In genomic region chr22:38262051-38262795, GRCh38 we compare ENCODE assay signal across 8 cellular contexts. TPM values are rescaled to one million over a fixed set of nuclear protein-coding genes. Genes with fewer than 3 reads are reported as not detected.
DNase-seq lines count a peak whose midpoint lies in the region; ATAC-seq and TF ChIP-seq lines count a peak whose summit lies in the region.

No MANE protein-coding gene starts in this region.

- ATAC-seq in T-helper 17 cell (peak; percentile 46), left lobe of liver (peak; percentile 87), GM21367 (IDR thresholded peaks at IDR 0.05; ENCODE audit: unreplicated experiment) (no peak), HG02763 (IDR thresholded peaks at IDR 0.05; ENCODE audit: unreplicated experiment) (no peak)
- ATAC-seq in stimulated activated memory B cell treated with anti-CD40 and anti-IgM and Interleukin-4, amounts not matched to agents 10 μg/mL and 1 μg/mL and 100 μg/mL, for 72 hours = peak; percentile 71

- peaks cover 40% of the 10 kb centered on the region for H3K4me1 Mint-ChIP-seq in T-helper 17 cell
- peaks cover 49% of the 10 kb centered on the region for H3K4me1 Mint-ChIP-seq in stimulated activated memory B cell treated with anti-CD40 and anti-IgM and Interleukin-4, amounts not matched to agents 10 μg/mL and 1 μg/mL and 100 μg/mL, for 72 hours

- H3K36me3 ChIP-seq in breast epithelium = no peaks in the 10 kb centered on the region

- intact Hi-C loops in breast epithelium (cut with DNase I; ENCODE audit: low total_unique reads) = no loop called here

- H3K27me3 Mint-ChIP-seq in T-helper 17 cell = no peaks in the 10 kb centered on the region
- H3K27me3 Mint-ChIP-seq in stimulated activated memory B cell treated with anti-CD40 and anti-IgM and Interleukin-4, amounts not matched to agents 10 μg/mL and 1 μg/mL and 100 μg/mL, for 72 hours = no peaks in the 10 kb centered on the region

- H3K27ac Mint-ChIP-seq in T-helper 17 cell = peak overlapping the region; percentile 79
- peak overlapping the region; percentile 76 for H3K27ac Mint-ChIP-seq in stimulated activated memory B cell treated with anti-CD40 and anti-IgM and Interleukin-4, amounts not matched to agents 10 μg/mL and 1 μg/mL and 100 μg/mL, for 72 hours

- H3K9me3 ChIP-seq in T-helper 17 cell (ENCODE audit: control insufficient read depth, low read length, poor library complexity, severe bottlenecking) (no peaks in the 10 kb centered on the region), breast epithelium (no peaks in the 10 kb centered on the region)

- TF ChIP-seq CTCF in breast epithelium (IDR thresholded peaks at IDR 0.05) = peak in 2 of 3 donors; percentile 58 to 66

- peak overlapping the region in 1 of 3 donors; percentile 4 for H3K4me3 ChIP-seq in breast epithelium

- peaks cover 3% of the 10 kb centered on the region for H3K36me3 Mint-ChIP-seq in T-helper 17 cell (ENCODE audit: low read depth)
- H3K36me3 Mint-ChIP-seq in stimulated activated memory B cell treated with anti-CD40 and anti-IgM and Interleukin-4, amounts not matched to agents 10 μg/mL and 1 μg/mL and 100 μg/mL, for 72 hours = no peaks in the 10 kb centered on the region

- no peaks in the 10 kb centered on the region for H3K27me3 ChIP-seq in breast epithelium

- H3K27ac ChIP-seq in breast epithelium = peak overlapping the region; percentile 59 to 86

- H3K4me3 Mint-ChIP-seq in T-helper 17 cell = peak overlapping the region; percentile 61
- H3K4me3 Mint-ChIP-seq in stimulated activated memory B cell treated with anti-CD40 and anti-IgM and Interleukin-4, amounts not matched to agents 10 μg/mL and 1 μg/mL and 100 μg/mL, for 72 hours = peak overlapping the region; percentile 11

- peaks cover 9 to 11% of the 10 kb centered on the region in 2 donors for H3K4me1 ChIP-seq in breast epithelium

- DNase-seq in NCI-H82 (lab: John Stamatoyannopoulos, UW) = peak; percentile 39
- no peak for DNase-seq in NCI-H82 treated with DMSO at 0.1 percent for 48 hours (lab: John Stamatoyannopoulos, UW; ENCODE audit: unreplicated experiment)
- peak; percentile 23 to 32 (median 25) for DNase-seq in T-helper 17 cell
- peak; percentile 68 to 85 for DNase-seq in breast epithelium (ENCODE audit: low spot score in 2 of 2)
- DNase-seq in left lobe of liver (ENCODE audit: low spot score) = peak; percentile 72

- no peak for TF ChIP-seq POLR2A in breast epithelium (IDR thresholded peaks at IDR 0.05)

- H3K9me3 Mint-ChIP-seq in stimulated activated memory B cell treated with anti-CD40 and anti-IgM and Interleukin-4, amounts not matched to agents 10 μg/mL and 1 μg/mL and 100 μg/mL, for 72 hours = no peaks in the 10 kb centered on the region

RNA-seq across cellular contexts. Expression of gene TMEM184B, which starts 10.6 kb away (rescaled TPM):
- total RNA-seq in T-helper 17 cell = 10 to 100 TPM; 53.3 TPM
- 10 to 100 TPM; 30.6 to 49.5 (median 42.4) TPM for total RNA-seq in breast epithelium
- total RNA-seq in left lobe of liver = 11.7 TPM

RNA-seq across cellular contexts. Expression of gene CSNK1E, which starts 55.0 kb away (rescaled TPM):
- 100 to 1,000 TPM; 157 to 174 TPM for total RNA-seq in T-helper 17 cell
- 100 to 1,000 TPM in 2 of 3 donors, 10 to 100 TPM in 1; 83.0 to 147 (median 117) TPM for total RNA-seq in breast epithelium
- total RNA-seq in left lobe of liver = 29.4 TPM

Comparison
In these comparisons a context has a peak if more than half of its experiments do, and no peak if none do; other contexts are left out.
1. ATAC-seq: peak in T-helper 17 cell (single experiment), left lobe of liver (single experiment) and stimulated activated memory B cell treated with anti-CD40 and anti-IgM and Interleukin-4, amounts not matched to agents 10 μg/mL and 1 μg/mL and 100 μg/mL, for 72 hours (single experiment); none in GM21367 (single experiment) and HG02763 (single experiment).